In the genomic region with DNA sequence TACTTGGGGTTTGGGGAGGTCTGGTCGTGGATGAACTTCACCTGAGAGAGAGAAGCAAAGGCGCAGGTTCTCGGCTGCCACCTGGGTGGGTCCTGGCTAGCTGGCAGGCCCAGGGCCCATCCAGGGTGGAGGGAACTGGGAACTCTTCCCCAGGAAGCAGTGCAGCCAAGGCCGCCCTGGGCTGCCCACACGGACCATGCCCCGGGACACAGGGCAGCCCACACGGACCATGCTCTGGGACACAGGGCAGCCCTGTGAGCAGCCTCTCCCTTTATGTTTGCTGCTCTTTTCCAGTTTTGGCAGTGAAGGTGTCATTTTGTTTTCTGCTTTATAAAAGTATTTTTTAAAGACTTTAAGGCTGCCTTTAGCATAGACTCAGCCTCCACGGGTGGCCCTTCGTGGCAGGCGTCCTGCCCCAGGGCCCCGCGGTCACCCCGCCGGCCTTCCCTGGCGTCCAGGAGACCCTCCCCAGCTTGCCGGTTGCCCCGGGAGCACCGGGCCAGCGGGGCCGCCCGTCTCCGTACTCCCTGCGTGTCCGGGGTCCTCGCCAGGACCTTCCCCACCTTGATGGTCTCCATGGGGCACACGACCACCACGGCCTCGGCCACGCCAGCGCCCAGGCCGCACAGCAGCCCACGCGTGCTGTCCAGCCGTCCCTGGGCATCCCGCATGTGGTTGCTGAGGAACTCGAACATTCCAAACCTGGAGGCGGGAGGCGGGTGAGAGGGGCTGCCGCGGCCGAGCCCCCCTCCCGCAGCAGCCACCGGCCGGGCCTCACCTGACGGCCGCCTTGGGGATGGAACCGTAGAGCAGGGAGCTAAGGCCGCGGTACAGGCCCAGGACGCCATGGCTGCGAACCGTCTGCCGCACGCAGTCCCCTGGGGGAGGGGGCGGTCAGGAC, we compare ENCODE assay signal across 9 cellular contexts. TPM values are rescaled to one million over a fixed set of nuclear protein-coding genes. Genes with fewer than 3 reads are reported as not detected.
DNase-seq lines count a peak whose midpoint lies in the region; ATAC-seq and TF ChIP-seq lines count a peak whose summit lies in the region.
"Had no signal": no experiment of that assay in that cellular context is flagged by ENCODE, and none has a peak within 500 bp of the region (broad histone marks: within the 10 kb centered on the region; RNA-seq: fewer than 3 reads in every experiment).

No MANE protein-coding gene starts in this region.

- H3K27me3 ChIP-seq in kidney epithelial cell (ENCODE audit: control insufficient read depth, insufficient read depth, low read length): no peaks in the 10 kb centered on the region

- peak overlapping the region; percentile 57 for H3K4me3 ChIP-seq in kidney epithelial cell (ENCODE audit: low read depth, low read length)

- TF ChIP-seq CTCF in kidney epithelial cell (IDR thresholded peaks at IDR 0.05; ENCODE audit: insufficient read depth, low read length, poor library complexity, severe bottlenecking): no peak

- peak overlapping the region; percentile 66 for H3K4me3 Mint-ChIP-seq in T-helper 2 cell treated with Interferon-gamma antibody and Interleukin-4, amounts not matched to agents 5 μg/mL and 100 μg/mL, for 36 hours
- H3K4me3 Mint-ChIP-seq in activated naive CD8-positive, alpha-beta T cell: peak overlapping the region; percentile 76

- ATAC-seq in GM19324 (IDR thresholded peaks at IDR 0.05; ENCODE audit: low FRiP score, unreplicated experiment): no peak
- ATAC-seq: sciatic nerve had no signal

- no peaks in the 10 kb centered on the region for H3K9me3 Mint-ChIP-seq in T-helper 2 cell treated with Interferon-gamma antibody and Interleukin-4, amounts not matched to agents 5 μg/mL and 100 μg/mL, for 36 hours
- H3K9me3 Mint-ChIP-seq in activated naive CD8-positive, alpha-beta T cell (ENCODE audit: low read depth): no peaks in the 10 kb centered on the region

- peaks cover 26% of the 10 kb centered on the region for H3K4me1 Mint-ChIP-seq in T-helper 2 cell treated with Interferon-gamma antibody and Interleukin-4, amounts not matched to agents 5 μg/mL and 100 μg/mL, for 36 hours (ENCODE audit: low read depth)
- H3K4me1 Mint-ChIP-seq in activated naive CD8-positive, alpha-beta T cell (ENCODE audit: low read depth): peaks cover 30% of the 10 kb centered on the region

- no peaks in the 10 kb centered on the region for H3K36me3 Mint-ChIP-seq in T-helper 2 cell treated with Interferon-gamma antibody and Interleukin-4, amounts not matched to agents 5 μg/mL and 100 μg/mL, for 36 hours (ENCODE audit: low read depth)
- H3K36me3 Mint-ChIP-seq in activated naive CD8-positive, alpha-beta T cell: peaks cover 3% of the 10 kb centered on the region

- H3K27ac Mint-ChIP-seq in T-helper 2 cell treated with Interferon-gamma antibody and Interleukin-4, amounts not matched to agents 5 μg/mL and 100 μg/mL, for 36 hours: no peak overlapping the region
- no peak overlapping the region for H3K27ac Mint-ChIP-seq in activated naive CD8-positive, alpha-beta T cell

- H3K27ac ChIP-seq in temporal lobe (ENCODE audit: low read depth, low read length): peak overlapping the region; percentile 62

- peaks cover 3% of the 10 kb centered on the region for H3K36me3 ChIP-seq in kidney epithelial cell (ENCODE audit: control insufficient read depth, insufficient read depth, low read length)

- DNase-seq in T-helper 2 cell treated with Interferon-gamma antibody and Interleukin-4, amounts not matched to agents 5 μg/mL and 100 μg/mL, for 36 hours (ENCODE audit: low spot score): no peak
- no peak for DNase-seq in T-helper 2 cell
- no peak for DNase-seq in kidney epithelial cell (ENCODE audit: low read depth)
- no peak for DNase-seq in stimulated activated naive CD4-positive, alpha-beta T cell treated with Interleukin-2 at 50 U/mL for 16 hours (lab: John Stamatoyannopoulos, UW)
- no peak for DNase-seq in cerebellum (ENCODE audit: low spot score)

- no peaks in the 10 kb centered on the region for H3K27me3 Mint-ChIP-seq in T-helper 2 cell treated with Interferon-gamma antibody and Interleukin-4, amounts not matched to agents 5 μg/mL and 100 μg/mL, for 36 hours (ENCODE audit: low read depth)
- no peaks in the 10 kb centered on the region for H3K27me3 Mint-ChIP-seq in activated naive CD8-positive, alpha-beta T cell

RNA-seq across cellular contexts. Expression of gene SLC25A1, which starts 1.1 kb away (rescaled TPM):
- total RNA-seq in kidney epithelial cell: 82.7 and 98.8 TPM in 2 replicates
- total RNA-seq in temporal lobe: 26.3 TPM
- 16.3 TPM for total RNA-seq in cerebellum

RNA-seq across cellular contexts. Expression of gene GSC2, which starts 27.3 kb away (rescaled TPM):
- not detected in 2 replicates for total RNA-seq in kidney epithelial cell
- total RNA-seq in temporal lobe: 0.49 TPM
- total RNA-seq in cerebellum: not detected
- total RNA-seq: sciatic nerve had no signal

RNA-seq across cellular contexts. Expression of gene ESS2, which starts 33.0 kb away (rescaled TPM):
- total RNA-seq in kidney epithelial cell (19.0 and 20.4 TPM in 2 replicates), temporal lobe (9.1 TPM), cerebellum (10.3 TPM)

RNA-seq across cellular contexts. Expression of gene TSSK2, which starts 46.3 kb away (rescaled TPM):
- total RNA-seq in kidney epithelial cell (not detected in 2 replicates), temporal lobe (not detected), cerebellum (not detected)
- total RNA-seq: sciatic nerve had no signal

RNA-seq across cellular contexts. Expression of gene DGCR2, which starts 55.2 kb away (rescaled TPM):
- total RNA-seq in kidney epithelial cell (71.2 and 85.0 TPM in 2 replicates), temporal lobe (55.8 TPM), cerebellum (57.9 TPM)
